In genomic region chr10:93437000-93437945, GRCh38 we compare ENCODE assay signal across 8 cellular contexts. TPM values are rescaled to one million over a fixed set of nuclear protein-coding genes. Genes with fewer than 3 reads are reported as not detected.
DNase-seq lines count a peak whose midpoint lies in the region; ATAC-seq and TF ChIP-seq lines count a peak whose summit lies in the region.

No MANE protein-coding gene starts in this region.

- H3K4me1 ChIP-seq in stomach smooth muscle (ENCODE audit: control insufficient read depth, insufficient read depth, low read length), result peaks cover 68% of the 10 kb centered on the region

- POLR2A ChIA-PET in activated CD8-positive, alpha-beta T cell treated with anti-CD3 and anti-CD28 coated beads for 36 hours (lab: Charles Lee), result interaction anchor here (0.5 kb wide), 1 partner anchor 25 kb away, joined by 3 read pairs; no protein-coding TSS in a partner anchor

- H3K27me3 ChIP-seq in kidney epithelial cell (ENCODE audit: control insufficient read depth, insufficient read depth, low read length) (no peaks in the 10 kb centered on the region), stomach smooth muscle (ENCODE audit: control insufficient read depth in 1 of 2, insufficient read depth in 2 of 2, low read length in 2 of 2) (no peaks in the 10 kb centered on the region)

- no peaks in the 10 kb centered on the region for H3K27me3 Mint-ChIP-seq in activated CD8-positive, alpha-beta T cell treated with anti-CD3 and anti-CD28 coated beads for 36 hours

- intact Hi-C loops in activated CD8-positive, alpha-beta T cell treated with anti-CD3 and anti-CD28 coated beads for 36 hours (cut with micrococcal nuclease), result no loop called here

- no peak for ATAC-seq in GM21390 (IDR thresholded peaks at IDR 0.05; ENCODE audit: unreplicated experiment)
- no peak for ATAC-seq in GM19395 (IDR thresholded peaks at IDR 0.05; ENCODE audit: unreplicated experiment)
- ATAC-seq in activated CD8-positive, alpha-beta T cell treated with anti-CD3 and anti-CD28 coated beads for 36 hours, result no peak

- H3K36me3 ChIP-seq in kidney epithelial cell (ENCODE audit: control insufficient read depth, insufficient read depth, low read length), result no peaks in the 10 kb centered on the region
- H3K36me3 ChIP-seq in stomach smooth muscle (ENCODE audit: control insufficient read depth in 2 of 2, insufficient read depth in 2 of 2, low read length in 2 of 2), result no peaks in the 10 kb centered on the region

- no peak overlapping the region for H3K4me3 ChIP-seq in kidney epithelial cell (ENCODE audit: low read depth, low read length)
- H3K4me3 ChIP-seq in stomach smooth muscle (ENCODE audit: low read length in 2 of 2), result peak overlapping the region; percentile 43 to 63

- H3K4me1 Mint-ChIP-seq in activated CD8-positive, alpha-beta T cell treated with anti-CD3 and anti-CD28 coated beads for 36 hours (ENCODE audit: low read depth), result no peaks in the 10 kb centered on the region

- H3K27ac ChIP-seq in caudate nucleus (ENCODE audit: low read depth, low read length) (peak overlapping the region; percentile 85), stomach smooth muscle (ENCODE audit: low read length) (peak overlapping the region; percentile 100)

- H3K9me3 ChIP-seq in stomach smooth muscle (ENCODE audit: control insufficient read depth in 2 of 2, low read length in 2 of 2), result no peaks in the 10 kb centered on the region

- no peak for TF ChIP-seq CTCF in kidney epithelial cell (IDR thresholded peaks at IDR 0.05; ENCODE audit: insufficient read depth, low read length, poor library complexity, severe bottlenecking)
- no peak for TF ChIP-seq CTCF in activated CD8-positive, alpha-beta T cell treated with anti-CD3 and anti-CD28 coated beads for 36 hours (IDR thresholded peaks at IDR 0.05)

- DNase-seq in A172 (ENCODE audit: low spot score) (peak; percentile 98), LoVo (ENCODE audit: low spot score) (peak; percentile 81), caudate nucleus (lab: John Stamatoyannopoulos, UW) (peak in 35 of 61 donors; percentile 9 to 86 (median 40)), kidney epithelial cell (ENCODE audit: low read depth) (peak; percentile 99)
- DNase-seq in activated CD8-positive, alpha-beta T cell treated with anti-CD3 and anti-CD28 coated beads for 36 hours, result no peak

- H3K27ac Mint-ChIP-seq in activated CD8-positive, alpha-beta T cell treated with anti-CD3 and anti-CD28 coated beads for 36 hours, result no peak overlapping the region

- no peaks in the 10 kb centered on the region for H3K36me3 Mint-ChIP-seq in activated CD8-positive, alpha-beta T cell treated with anti-CD3 and anti-CD28 coated beads for 36 hours (ENCODE audit: low read depth)

- peak overlapping the region; percentile 88 to 95 for H3K9ac ChIP-seq in stomach smooth muscle (ENCODE audit: low read length in 2 of 2)

- no peaks in the 10 kb centered on the region for H3K9me3 Mint-ChIP-seq in activated CD8-positive, alpha-beta T cell treated with anti-CD3 and anti-CD28 coated beads for 36 hours

- no peak overlapping the region for H3K4me3 Mint-ChIP-seq in activated CD8-positive, alpha-beta T cell treated with anti-CD3 and anti-CD28 coated beads for 36 hours

- CTCF ChIA-PET in activated CD8-positive, alpha-beta T cell treated with anti-CD3 and anti-CD28 coated beads for 36 hours (lab: Charles Lee), result interaction anchor here (1.0 kb wide), 1 partner anchor 35 kb away, joined by 3 read pairs; no protein-coding TSS in a partner anchor

RNA-seq across cellular contexts. Expression of gene MYOF, which starts 44.9 kb away (rescaled TPM):
- total RNA-seq in A172 (2014; rRNA removed; shearing (Covaris generic)), result 285 and 317 TPM in 2 replicates
- total RNA-seq in kidney epithelial cell, result 141 and 142 TPM in 2 replicates
- total RNA-seq in activated CD8-positive, alpha-beta T cell treated with anti-CD3 and anti-CD28 coated beads for 36 hours, result 1 to 10 TPM; 4.9 to 5.4 TPM

RNA-seq across cellular contexts. Expression of gene CEP55, which starts 59.1 kb away (rescaled TPM):
- 193 and 250 TPM in 2 replicates for total RNA-seq in A172 (2014; rRNA removed; shearing (Covaris generic))
- 7.6 and 11.4 TPM in 2 replicates for total RNA-seq in kidney epithelial cell
- 10 to 100 TPM; 44.6 to 45.0 TPM for total RNA-seq in activated CD8-positive, alpha-beta T cell treated with anti-CD3 and anti-CD28 coated beads for 36 hours

Comparison
In these comparisons a context has a peak if more than half of its experiments do, and no peak if none do; other contexts are left out.
1. RNA of gene MYOF, which starts 44.9 kb away (total RNA-seq): 285 to 317 TPM in A172 and 141 to 142 TPM in kidney epithelial cell; 4.9 to 5.4 TPM in activated CD8-positive, alpha-beta T cell treated with anti-CD3 and anti-CD28 coated beads for 36 hours; every median in the first group is over 10 times any median in the second.